18 cellular contexts compared by ENCODE assay signal in genomic region chr9:4894076-4894475, GRCh38.
DNase-seq lines count a peak whose midpoint lies in the region; ATAC-seq, FAIRE-seq and TF ChIP-seq lines count a peak whose summit lies in the region.
"Had no signal": no experiment of that assay in that cellular context is flagged by ENCODE, and none has a peak within 500 bp of the region (broad histone marks: within the 10 kb centered on the region; RNA-seq: fewer than 3 reads in every experiment).

No MANE protein-coding gene starts in this region.

- in situ Hi-C loops in K562 (cut with MboI) = no loop called here

- TF ChIP-seq POLR2A in K562 (conservative IDR thresholded peaks at IDR 0.05) (no peak), body of pancreas (IDR thresholded peaks at IDR 0.05) (no peak)

- intact Hi-C loops in K562 (cut with micrococcal nuclease) = no loop called here
- intact Hi-C loops in body of pancreas (cut with DNase I) = no loop called here

- ATAC-seq in K562 (no peak), body of pancreas (no peak), GM21447 (IDR thresholded peaks at IDR 0.05; ENCODE audit: unreplicated experiment) (no peak)
- ATAC-seq: right cardiac atrium had no signal

- 63% methylated on average over 4 of the region's 4 CpGs for WGBS in K562 (ENCODE audit: insufficient coverage, low coverage, missing lambda C conversion rate)
- WGBS in body of pancreas, 2 donors = 90 to 93% methylated on average over 4 of the region's 4 CpGs

- H3K36me3 ChIP-seq in K562 (ENCODE audit: control insufficient read depth, insufficient read depth, low read length) (no peaks in the 10 kb centered on the region), body of pancreas (replicated peaks in 1 of 2; ENCODE audit: insufficient read depth in 1 of 2, low read depth in 2 of 2) (no peaks in the 10 kb centered on the region)
- H3K36me3 ChIP-seq: cardiac muscle cell, neutrophil had no signal

- no peaks in the 10 kb centered on the region for H3K27me3 Mint-ChIP-seq in T-helper 2 cell treated with Interferon-gamma antibody and Interleukin-4, amounts not matched to agents 5 μg/mL and 100 μg/mL, for 36 hours (ENCODE audit: low read depth)
- H3K27me3 Mint-ChIP-seq: activated naive CD4-positive, alpha-beta T cell treated with anti-CD3 and anti-CD28 coated beads, Interleukin-2, amount 10 ng/mL, durations not matched to agents 7 days and 5 days had no signal

- no peak overlapping the region for H3K9ac ChIP-seq in K562 (ENCODE audit: insufficient read depth in 1 of 2, low read depth in 2 of 2, low read length in 2 of 2)

- H3K36me3 Mint-ChIP-seq in T-helper 2 cell treated with Interferon-gamma antibody and Interleukin-4, amounts not matched to agents 5 μg/mL and 100 μg/mL, for 36 hours (ENCODE audit: low read depth) = peaks cover 17% of the 10 kb centered on the region

- H3K4me1 ChIP-seq in K562 (replicated peaks in 1 of 2; ENCODE audit: control insufficient read depth in 2 of 2, insufficient read depth in 2 of 2, low read length in 2 of 2) (no peaks in the 10 kb centered on the region), body of pancreas (no peaks in the 10 kb centered on the region)

- POLR2A ChIA-PET in AG04449 (lab: Yijun Ruan, JAX) (no interaction called here), K562 (lab: Yijun Ruan, JAX) (interaction anchor here (0.6 kb wide), 1 partner anchor 10 kb away, joined by 3 read pairs; no protein-coding TSS in a partner anchor)

- no peak for TF ChIP-seq CTCF in AG04449 (IDR thresholded peaks at IDR 0.05; ENCODE audit: insufficient read depth, low read length, missing control alignments)
- no peak for TF ChIP-seq CTCF in K562 (IDR thresholded peaks at IDR 0.05 in 2 of 3, conservative IDR thresholded peaks at IDR 0.05 in 1 of 3; ENCODE audit: insufficient read depth in 2 of 3, low read depth in 1 of 3, low read length in 3 of 3)
- no peak for TF ChIP-seq CTCF in foreskin fibroblast (IDR thresholded peaks at IDR 0.05; ENCODE audit: low read depth, low read length)
- TF ChIP-seq CTCF in body of pancreas (IDR thresholded peaks at IDR 0.05) = no peak

- no peak overlapping the region for H3K4me3 ChIP-seq in AG04449 (ENCODE audit: low read depth, low read length)
- H3K4me3 ChIP-seq in K562 = no peak overlapping the region
- no peak overlapping the region for H3K4me3 ChIP-seq in foreskin fibroblast (ENCODE audit: low read depth in 1 of 2, low read length in 2 of 2)
- no peak overlapping the region for H3K4me3 ChIP-seq in body of pancreas
- H3K4me3 ChIP-seq: cardiac muscle cell had no signal

- H4K20me1 ChIP-seq in K562 (replicated peaks; ENCODE audit: control insufficient read depth, insufficient read depth, low read length) = no peaks in the 10 kb centered on the region

- H3K27me3 ChIP-seq in K562 (ENCODE audit: control insufficient read depth in 2 of 2, insufficient read depth in 2 of 2, low read length in 2 of 2) = no peaks in the 10 kb centered on the region
- H3K27me3 ChIP-seq in body of pancreas = no peaks in the 10 kb centered on the region
- H3K27me3 ChIP-seq: cardiac muscle cell, neutrophil had no signal

- H3K27ac ChIP-seq in K562 (ENCODE audit: extremely low read depth, low read depth, low read length) = no peak overlapping the region
- H3K27ac ChIP-seq in body of pancreas = no peak overlapping the region
- H3K27ac ChIP-seq: cardiac muscle cell, neutrophil had no signal

- no peak for TF ChIP-seq RAD21 in K562 (CRISPR knock-in tag; conservative IDR thresholded peaks at IDR 0.05 in 1 of 2, IDR thresholded peaks at IDR 0.05 in 1 of 2)

- no peak for TF ChIP-seq EP300 in K562 (IDR thresholded peaks at IDR 0.05; ENCODE audit: low read length)

- H2AFZ ChIP-seq in K562 (ENCODE audit: low read depth, low read length) = peak overlapping the region; percentile 33

- DNase-seq in AG04449 (ENCODE audit: low read depth, low spot score) (peak; percentile 59), HS-5 (ENCODE audit: low read depth) (peak; percentile 23), K562 (ENCODE audit: extremely low read depth in 1 of 4, low spot score in 3 of 4) (no peak), foreskin fibroblast (peak; percentile 24 to 57), body of pancreas (no peak), GF-D8 (lab: John Stamatoyannopoulos, UW) (no peak)
- no peak for DNase-seq in T-helper 2 cell treated with Interferon-gamma antibody and Interleukin-4, amounts not matched to agents 5 μg/mL and 100 μg/mL, for 36 hours (ENCODE audit: low spot score)
- DNase-seq: activated CD4-positive, alpha-beta T cell treated with anti-CD3 and anti-CD28 coated beads, Interleukin-2, amount 50 U/mL, for 4 hours; activated naive CD4-positive, alpha-beta T cell treated with anti-CD3 and anti-CD28 coated beads, Interleukin-2, amount 10 ng/mL, durations not matched to agents 7 days and 5 days; KBM-7; NCI-H1092 treated with DMSO at 0.1 percent for 48 hours; right cardiac atrium; stimulated activated CD4-positive, alpha-beta T cell treated with anti-CD3 and anti-CD28 coated beads, Interleukin-2, amount 100 ng/mL, for 24 hours had no signal

- H3K4me2 ChIP-seq in K562 (ENCODE audit: insufficient read depth, low read length) = no peak overlapping the region; the same call in 1 of the 2 replicates

- H3K4me1 Mint-ChIP-seq in T-helper 2 cell treated with Interferon-gamma antibody and Interleukin-4, amounts not matched to agents 5 μg/mL and 100 μg/mL, for 36 hours (ENCODE audit: low read depth) = peaks cover 13% of the 10 kb centered on the region
- H3K4me1 Mint-ChIP-seq: activated naive CD4-positive, alpha-beta T cell treated with anti-CD3 and anti-CD28 coated beads, Interleukin-2, amount 10 ng/mL, durations not matched to agents 7 days and 5 days had no signal

- CTCF ChIA-PET in AG04449 (lab: Yijun Ruan, JAX) = interaction anchor here (1.4 to 1.9 kb wide), 2 partner anchors 14 to 133 kb away, joined by 4 read pairs; no protein-coding TSS in a partner anchor
- CTCF ChIA-PET in K562 (lab: Yijun Ruan, JAX; ENCODE audit: low intra/inter-chr PET ratio) = no interaction called here

- no TSS peak for BruUV-seq in K562 (replicated peaks; lab: Mats Ljungman, UMichigan)

- no peaks in the 10 kb centered on the region; the same call in 2 of the 3 replicates for H3K79me2 ChIP-seq in K562 (ENCODE audit: control insufficient read depth, insufficient read depth, low read length)

- H3K27ac Mint-ChIP-seq in T-helper 2 cell treated with Interferon-gamma antibody and Interleukin-4, amounts not matched to agents 5 μg/mL and 100 μg/mL, for 36 hours = no peak overlapping the region
- H3K27ac Mint-ChIP-seq: activated naive CD4-positive, alpha-beta T cell treated with anti-CD3 and anti-CD28 coated beads, Interleukin-2, amount 10 ng/mL, durations not matched to agents 7 days and 5 days had no signal

- no peaks in the 10 kb centered on the region for H3K9me3 ChIP-seq in K562 (replicated peaks; ENCODE audit: control insufficient read depth, insufficient read depth, low read depth, low read length)
- H3K9me3 ChIP-seq in body of pancreas = no peaks in the 10 kb centered on the region
- H3K9me3 ChIP-seq: neutrophil had no signal

- no peak overlapping the region for H3K4me3 Mint-ChIP-seq in T-helper 2 cell treated with Interferon-gamma antibody and Interleukin-4, amounts not matched to agents 5 μg/mL and 100 μg/mL, for 36 hours
- H3K4me3 Mint-ChIP-seq: activated naive CD4-positive, alpha-beta T cell treated with anti-CD3 and anti-CD28 coated beads, Interleukin-2, amount 10 ng/mL, durations not matched to agents 7 days and 5 days had no signal

- H3K9me1 ChIP-seq in K562 (ENCODE audit: control insufficient read depth, insufficient read depth, low read length) = no peaks in the 10 kb centered on the region

- no peak for FAIRE-seq in K562 (lab: Jason Lieb, UNC)
- FAIRE-seq: GM12891, urothelium cell line had no signal

- peaks cover 22% of the 10 kb centered on the region for H3K9me3 Mint-ChIP-seq in T-helper 2 cell treated with Interferon-gamma antibody and Interleukin-4, amounts not matched to agents 5 μg/mL and 100 μg/mL, for 36 hours

TF ChIP-seq in K562, 482 proteins besides CTCF, POLR2A, EP300 and RAD21:
- TF ChIP-seq PATZ1 (CRISPR knock-in tag; IDR thresholded peaks at IDR 0.05; ENCODE audit: borderline replicate concordance) = no peak
- TF ChIP-seq ZNF24 (IDR thresholded peaks at IDR 0.05) = no peak
- TF ChIP-seq HMBOX1 (IDR thresholded peaks at IDR 0.05) = no peak
- peak; percentile 33 for TF ChIP-seq ATF3 (IDR thresholded peaks at IDR 0.05)
- no peak for TF ChIP-seq ATF3 (CRISPR knock-in tag; conservative IDR thresholded peaks at IDR 0.05)
- no peak for TF ChIP-seq FUS (optimal IDR thresholded peaks at IDR 0.05; ENCODE audit: low read depth, low read length)

Comparison
In these comparisons a context has a peak if more than half of its experiments do, and no peak if none do; other contexts are left out.
1. DNase-seq: peak in AG04449 (single experiment), HS-5 (single experiment) and foreskin fibroblast (2 of 2); none in K562 (0 of 4), body of pancreas (0 of 4), GF-D8 (single experiment) and T-helper 2 cell treated with Interferon-gamma antibody and Interleukin-4, amounts not matched to agents 5 μg/mL and 100 μg/mL, for 36 hours (single experiment).